22 cellular contexts compared by ENCODE assay signal in genomic region chr17:50505731-50506130, GRCh38. TPM values are rescaled to one million over a fixed set of nuclear protein-coding genes. Genes with fewer than 3 reads are reported as not detected.
DNase-seq lines count a peak whose midpoint lies in the region; ATAC-seq and TF ChIP-seq lines count a peak whose summit lies in the region.
"Had no signal": no experiment of that assay in that cellular context is flagged by ENCODE, and none has a peak within 500 bp of the region (broad histone marks: within the 10 kb centered on the region; RNA-seq: fewer than 3 reads in every experiment).

No MANE protein-coding gene starts in this region.

- no peak for TF ChIP-seq CTCF in natural killer cell (IDR thresholded peaks at IDR 0.05)
- no peak for TF ChIP-seq CTCF in mucosa of descending colon (IDR thresholded peaks at IDR 0.05)
- no peak for TF ChIP-seq CTCF in type B pancreatic cell (conservative IDR thresholded peaks at IDR 0.05)
- TF ChIP-seq CTCF in RWPE1 (conservative IDR thresholded peaks at IDR 0.05; ENCODE audit: low read depth), result no peak

- H3K27ac ChIP-seq in RWPE1, result no peak overlapping the region
- H3K27ac ChIP-seq: C4-2B, HL-60, SJSA1 had no signal

- H3K27me3 Mint-ChIP-seq in natural killer cell treated with Interleukin-12 subunit alpha and Interleukin-12 subunit beta and Interleukin-15 and Interleukin-18, amount 100 ng/mL, for 72 hours, result no peaks in the 10 kb centered on the region
- peaks cover 0 to 21% of the 10 kb centered on the region in 2 donors for H3K27me3 Mint-ChIP-seq in natural killer cell (ENCODE audit: low read depth in 2 of 2)
- H3K27me3 Mint-ChIP-seq in dendritic cell treated with granulocyte-macrophage colony-stimulating factor and Interleukin-4, amounts not matched to agents 40 ng/mL and 50 ng/mL, for 4 days, result peaks cover 18% of the 10 kb centered on the region
- H3K27me3 Mint-ChIP-seq in type B pancreatic cell, result no peaks in the 10 kb centered on the region

- no peaks in the 10 kb centered on the region for H3K36me3 Mint-ChIP-seq in natural killer cell treated with Interleukin-12 subunit alpha and Interleukin-12 subunit beta and Interleukin-15 and Interleukin-18, amount 100 ng/mL, for 72 hours
- no peaks in the 10 kb centered on the region for H3K36me3 Mint-ChIP-seq in natural killer cell
- no peaks in the 10 kb centered on the region for H3K36me3 Mint-ChIP-seq in dendritic cell treated with granulocyte-macrophage colony-stimulating factor and Interleukin-4, amounts not matched to agents 40 ng/mL and 50 ng/mL, for 4 days (ENCODE audit: low read depth)
- no peaks in the 10 kb centered on the region for H3K36me3 Mint-ChIP-seq in type B pancreatic cell

- peak; percentile 20 for DNase-seq in natural killer cell treated with Interleukin-12 subunit alpha and Interleukin-12 subunit beta and Interleukin-15 and Interleukin-18, amount 100 ng/mL, for 72 hours (ENCODE audit: low spot score)
- DNase-seq in natural killer cell (no peak), mucosa of descending colon (peak in 1 of 3 donors; percentile 18), type B pancreatic cell (ENCODE audit: extremely low spot score, unreplicated experiment) (no peak), RWPE1 (ENCODE audit: low spot score) (no peak), SKM-1 (lab: John Stamatoyannopoulos, UW; ENCODE audit: unreplicated experiment) (no peak)
- DNase-seq: Caco-2, DMS153, NCI-H1436 treated with DMSO at 0.1 percent for 48 hours, NCI-H2029 treated with DMSO at 0.1 percent for 48 hours, NCI-H2171 treated with DMSO at 0.1 percent for 48 hours, NCI-H446 treated with DMSO at 0.1 percent for 48 hours, NCI-H774, PC-3 had no signal

- CTCF ChIA-PET in RWPE1 (lab: Yijun Ruan, JAX), result interaction anchor here (1.0 to 1.1 kb wide), 2 partner anchors 23 to 26 kb away, joined by 3 read pairs; no protein-coding TSS in a partner anchor

- H3K27ac Mint-ChIP-seq in natural killer cell treated with Interleukin-12 subunit alpha and Interleukin-12 subunit beta and Interleukin-15 and Interleukin-18, amount 100 ng/mL, for 72 hours, result peak overlapping the region in 1 of 2 donors; percentile 39
- no peak overlapping the region for H3K27ac Mint-ChIP-seq in natural killer cell
- peak overlapping the region; percentile 33 for H3K27ac Mint-ChIP-seq in dendritic cell treated with granulocyte-macrophage colony-stimulating factor and Interleukin-4, amounts not matched to agents 40 ng/mL and 50 ng/mL, for 4 days
- peak overlapping the region; percentile 71 for H3K27ac Mint-ChIP-seq in type B pancreatic cell

- no peaks in the 10 kb centered on the region for H3K36me3 ChIP-seq in mucosa of descending colon (ENCODE audit: low read depth)
- H3K36me3 ChIP-seq: SJSA1 had no signal

- POLR2A ChIA-PET in RWPE1 (lab: Yijun Ruan, JAX; ENCODE audit: low non-redundant PET), result no interaction called here

- no peaks in the 10 kb centered on the region for H3K9me3 Mint-ChIP-seq in natural killer cell treated with Interleukin-12 subunit alpha and Interleukin-12 subunit beta and Interleukin-15 and Interleukin-18, amount 100 ng/mL, for 72 hours
- H3K9me3 Mint-ChIP-seq in natural killer cell (no peaks in the 10 kb centered on the region), type B pancreatic cell (no peaks in the 10 kb centered on the region)
- H3K9me3 Mint-ChIP-seq in dendritic cell treated with granulocyte-macrophage colony-stimulating factor and Interleukin-4, amounts not matched to agents 40 ng/mL and 50 ng/mL, for 4 days, result no peaks in the 10 kb centered on the region

- no peak for ATAC-seq in natural killer cell treated with Interleukin-12 subunit alpha and Interleukin-12 subunit beta and Interleukin-15 and Interleukin-18, amount 100 ng/mL, for 72 hours
- ATAC-seq in natural killer cell (no peak), mucosa of descending colon (peak; percentile 28), HG03139 (IDR thresholded peaks at IDR 0.05; ENCODE audit: unreplicated experiment) (no peak)
- ATAC-seq: K562, PC-3 had no signal

- intact Hi-C loops in natural killer cell (cut with micrococcal nuclease), result no loop called here
- intact Hi-C loops in dendritic cell treated with granulocyte-macrophage colony-stimulating factor and Interleukin-4, amounts not matched to agents 40 ng/mL and 50 ng/mL, for 4 days (cut with micrococcal nuclease), result no loop called here
- intact Hi-C loops in mucosa of descending colon (cut with DNase I, micrococcal nuclease), result no loop called here

- no peaks in the 10 kb centered on the region for H3K9me3 ChIP-seq in mucosa of descending colon
- H3K9me3 ChIP-seq: Caco-2, SJSA1 had no signal

- H3K4me1 ChIP-seq in mucosa of descending colon (ENCODE audit: low read depth), result peaks cover 3% of the 10 kb centered on the region

- H3K4me3 Mint-ChIP-seq in natural killer cell treated with Interleukin-12 subunit alpha and Interleukin-12 subunit beta and Interleukin-15 and Interleukin-18, amount 100 ng/mL, for 72 hours, result no peak overlapping the region
- H3K4me3 Mint-ChIP-seq in natural killer cell, result no peak overlapping the region
- H3K4me3 Mint-ChIP-seq in dendritic cell treated with granulocyte-macrophage colony-stimulating factor and Interleukin-4, amounts not matched to agents 40 ng/mL and 50 ng/mL, for 4 days, result no peak overlapping the region
- H3K4me3 Mint-ChIP-seq in type B pancreatic cell, result peak overlapping the region; percentile 59

- H3K4me3 ChIP-seq in mucosa of descending colon, result no peak overlapping the region
- H3K4me3 ChIP-seq: K562, SJSA1 had no signal

- peaks cover 17 to 26% of the 10 kb centered on the region in 2 donors for H3K4me1 Mint-ChIP-seq in natural killer cell treated with Interleukin-12 subunit alpha and Interleukin-12 subunit beta and Interleukin-15 and Interleukin-18, amount 100 ng/mL, for 72 hours (ENCODE audit: low read depth in 2 of 2)
- peaks cover 13 to 20% of the 10 kb centered on the region in 2 donors for H3K4me1 Mint-ChIP-seq in natural killer cell
- H3K4me1 Mint-ChIP-seq in dendritic cell treated with granulocyte-macrophage colony-stimulating factor and Interleukin-4, amounts not matched to agents 40 ng/mL and 50 ng/mL, for 4 days (ENCODE audit: low read depth), result peaks cover 32% of the 10 kb centered on the region
- peaks cover 48% of the 10 kb centered on the region for H3K4me1 Mint-ChIP-seq in type B pancreatic cell (ENCODE audit: unreplicated experiment)

RNA-seq across cellular contexts. Expression of gene MYCBPAP, which starts 2.5 kb away (rescaled TPM):
- total RNA-seq in natural killer cell treated with Interleukin-12 subunit alpha and Interleukin-12 subunit beta and Interleukin-15 and Interleukin-18, amount 100 ng/mL, for 72 hours, result 1 to 10 TPM; 1.1 to 2.8 TPM
- 1 to 10 TPM in 1 of 3 donors, under 1 TPM in 2; 0.26 to 4.9 (median 0.70) TPM for total RNA-seq in natural killer cell
- 1 to 10 TPM; 1.6 to 3.4 (median 2.4) TPM for total RNA-seq in mucosa of descending colon
- total RNA-seq in type B pancreatic cell (ENCODE audit: low replicate concordance), result 0.88 and 4.1 TPM in 2 replicates
- total RNA-seq: H4, K562, SJSA1 had no signal

RNA-seq across cellular contexts. Expression of gene EPN3, which starts 26.8 kb away (rescaled TPM):
- total RNA-seq in natural killer cell treated with Interleukin-12 subunit alpha and Interleukin-12 subunit beta and Interleukin-15 and Interleukin-18, amount 100 ng/mL, for 72 hours, result not detected
- total RNA-seq in natural killer cell (not detected), mucosa of descending colon (10 to 100 TPM; 16.2 to 40.0 (median 27.4) TPM), type B pancreatic cell (ENCODE audit: low replicate concordance) (41.7 and 72.1 TPM in 2 replicates)
- total RNA-seq: H4 had no signal

RNA-seq across cellular contexts. Expression of gene RSAD1, which starts 27.1 kb away (rescaled TPM):
- 10 to 100 TPM; 34.3 to 54.2 TPM for total RNA-seq in natural killer cell treated with Interleukin-12 subunit alpha and Interleukin-12 subunit beta and Interleukin-15 and Interleukin-18, amount 100 ng/mL, for 72 hours
- total RNA-seq in natural killer cell, result 10 to 100 TPM; 49.0 to 71.3 (median 56.5) TPM
- 10 to 100 TPM; 35.9 to 38.2 (median 37.7) TPM for total RNA-seq in mucosa of descending colon
- 26.6 and 40.7 TPM in 2 replicates for total RNA-seq in type B pancreatic cell (ENCODE audit: low replicate concordance)

RNA-seq across cellular contexts. Expression of gene CHAD, which starts 37.1 kb away (rescaled TPM):
- total RNA-seq in natural killer cell treated with Interleukin-12 subunit alpha and Interleukin-12 subunit beta and Interleukin-15 and Interleukin-18, amount 100 ng/mL, for 72 hours, result not detected
- under 1 TPM in 1 of 3 donors, not detected in 2; 0.60 TPM for total RNA-seq in natural killer cell
- 10 to 100 TPM in 1 of 3 donors, 1 to 10 TPM in 2; 4.6 to 15.3 (median 5.8) TPM for total RNA-seq in mucosa of descending colon
- total RNA-seq in type B pancreatic cell (ENCODE audit: low replicate concordance), result not detected in 2 replicates
- total RNA-seq: A673, Caco-2, H4, K562, PC-3, SJSA1 had no signal

RNA-seq across cellular contexts. Expression of gene SPATA20, which starts 41.2 kb away (rescaled TPM):
- 10 to 100 TPM; 15.3 to 25.6 TPM for total RNA-seq in natural killer cell treated with Interleukin-12 subunit alpha and Interleukin-12 subunit beta and Interleukin-15 and Interleukin-18, amount 100 ng/mL, for 72 hours
- total RNA-seq in natural killer cell (10 to 100 TPM; 30.7 to 45.5 (median 32.5) TPM), mucosa of descending colon (10 to 100 TPM; 54.3 to 95.3 (median 65.4) TPM), type B pancreatic cell (ENCODE audit: low replicate concordance) (40.3 and 51.3 TPM in 2 replicates)

Comparison
In these comparisons a context has a peak if more than half of its experiments do, and no peak if none do; other contexts are left out.
1. H3K27ac Mint-ChIP-seq: peak in dendritic cell treated with granulocyte-macrophage colony-stimulating factor and Interleukin-4, amounts not matched to agents 40 ng/mL and 50 ng/mL, for 4 days (single experiment) and type B pancreatic cell (single experiment); none in natural killer cell (0 of 2).
2. RNA of gene EPN3, which starts 26.8 kb away (total RNA-seq): 41.7 to 72.1 TPM in type B pancreatic cell and 16.2 to 40.0 TPM in mucosa of descending colon; not detected in natural killer cell treated with Interleukin-12 subunit alpha and Interleukin-12 subunit beta and Interleukin-15 and Interleukin-18, amount 100 ng/mL, for 72 hours and not detected in natural killer cell; every median in the first group is over 10 times any median in the second.